In genomic region chr5:96807099-96807654, GRCh38 we compare ENCODE assay signal across 8 cellular contexts. TPM values are rescaled to one million over a fixed set of nuclear protein-coding genes. Genes with fewer than 3 reads are reported as not detected.
DNase-seq lines count a peak whose midpoint lies in the region; ATAC-seq, FAIRE-seq and TF ChIP-seq lines count a peak whose summit lies in the region.

No MANE protein-coding gene starts in this region.

- H3K27ac Mint-ChIP-seq in CD4-positive, alpha-beta T cell: peak overlapping the region; percentile 99

- peak overlapping the region; percentile 96 for H3K27ac ChIP-seq in CD4-positive, alpha-beta T cell (ENCODE audit: low read depth, low read length)
- peak overlapping the region; percentile 97 for H3K27ac ChIP-seq in muscle layer of duodenum (ENCODE audit: low read length)

- peak in 4 of 10 experiments; percentile 37 to 52 (median 38) for DNase-seq in CD4-positive, alpha-beta T cell
- DNase-seq in NCI-H446 treated with DMSO at 0.1 percent for 48 hours (lab: John Stamatoyannopoulos, UW) (peak; percentile 32), fibroblast of gingiva (ENCODE audit: low read depth) (peak; percentile 70), urothelium cell line (ENCODE audit: low spot score) (peak; percentile 86)
- peak; percentile 83 for DNase-seq in activated CD8-positive, alpha-beta memory T cell treated with anti-CD3 and anti-CD28 coated beads, Interleukin-2, amount 50 U/mL, for 48 hours

- H3K36me3 Mint-ChIP-seq in CD4-positive, alpha-beta T cell (ENCODE audit: low read depth): peaks cover 61% of the 10 kb centered on the region

- CTCF ChIA-PET in CD4-positive, alpha-beta T cell (lab: Charles Lee): interaction anchor here (1.2 to 2.2 kb wide), 10 partner anchors 9 to 154 kb away, joined by 3 to 8 read pairs (median 4); no protein-coding TSS in a partner anchor

- H3K4me1 ChIP-seq in muscle layer of duodenum (ENCODE audit: control insufficient read depth in 1 of 2, insufficient read depth in 2 of 2, low read length in 2 of 2): peaks cover 9 to 10% of the 10 kb centered on the region in 2 donors

- H3K36me3 ChIP-seq in muscle layer of duodenum (ENCODE audit: control insufficient read depth in 1 of 2, insufficient read depth in 2 of 2, low read length in 2 of 2): peaks cover 3 to 5% of the 10 kb centered on the region in 2 donors

- POLR2A ChIA-PET in CD4-positive, alpha-beta T cell (lab: Charles Lee): interaction anchor here (0.7 to 3.2 kb wide), 46 partner anchors 8 to 1252 kb away, joined by 3 to 137 read pairs (median 6); partner anchors contain the start of genes ARSK, CAST, ERAP2 and LNPEP

- FAIRE-seq in urothelium cell line (lab: Jason Lieb, UNC): no peak

- ATAC-seq in CD4-positive, alpha-beta T cell (ENCODE audit: poor library complexity): peak; percentile 7
- peak; percentile 41 for ATAC-seq in GM18907 (IDR thresholded peaks at IDR 0.05; ENCODE audit: unreplicated experiment)
- peak; percentile 16 for ATAC-seq in HG03103 (IDR thresholded peaks at IDR 0.05; ENCODE audit: low read depth, unreplicated experiment)

- intact Hi-C loops in CD4-positive, alpha-beta T cell (cut with DNase I, micrococcal nuclease): loop anchor here (2.0 to 10.0 kb wide), 6 partner anchors 16 to 1968 kb away; partner anchors contain the start of genes LNPEP (in 2 of the 2) and RGMB (in 1 of the 2)

- H3K4me3 ChIP-seq in muscle layer of duodenum (ENCODE audit: low read depth in 1 of 2, low read length in 2 of 2): peak overlapping the region; percentile 71 to 79

- peaks cover 5% of the 10 kb centered on the region for H3K27me3 Mint-ChIP-seq in CD4-positive, alpha-beta T cell

- H3K9me3 ChIP-seq in CD4-positive, alpha-beta T cell (ENCODE audit: control insufficient read depth, low read length): no peaks in the 10 kb centered on the region
- no peaks in the 10 kb centered on the region for H3K9me3 ChIP-seq in muscle layer of duodenum (ENCODE audit: control insufficient read depth in 1 of 2, low read length in 2 of 2)

- peak overlapping the region; percentile 98 for H3K4me3 Mint-ChIP-seq in CD4-positive, alpha-beta T cell

- peaks cover 86% of the 10 kb centered on the region for H3K4me1 Mint-ChIP-seq in CD4-positive, alpha-beta T cell (ENCODE audit: low read depth)

- H3K27me3 ChIP-seq in CD4-positive, alpha-beta T cell (ENCODE audit: control insufficient read depth, insufficient read depth, low read length): no peaks in the 10 kb centered on the region
- H3K27me3 ChIP-seq in muscle layer of duodenum (ENCODE audit: low read depth, low read length): no peaks in the 10 kb centered on the region

- no peaks in the 10 kb centered on the region for H3K9me3 Mint-ChIP-seq in CD4-positive, alpha-beta T cell

- no peak for TF ChIP-seq CTCF in CD4-positive, alpha-beta T cell (IDR thresholded peaks at IDR 0.05)

RNA-seq across cellular contexts. Expression of gene ERAP1, which starts 0.6 kb away (rescaled TPM):
- 10 to 100 TPM; 45.0 to 47.4 TPM for total RNA-seq in CD4-positive, alpha-beta T cell
